In genomic region chr7:100126931-100127865, GRCh38 we compare ENCODE assay signal across 1 cellular context.
TF ChIP-seq lines count a peak whose summit lies in the region.

TSS of gene MBLAC1 (plus strand) at chr7:100126967. CDS start at chr7:100127396, 429 bp downstream.

TF ChIP-seq in HepG2, 621 proteins besides CTCF, POLR2A, EP300 and RAD21 (continued from another document and continues in another):
- TF ChIP-seq ZNF784 (CRISPR knock-in tag; IDR thresholded peaks at IDR 0.05; ENCODE audit: borderline replicate concordance) (0 out of 2 replicates have a peak, but pooled peaks have one; percentile 16), ZBTB40 (IDR thresholded peaks at IDR 0.05) (no peak), ZBTB40 (CRISPR knock-in tag; IDR thresholded peaks at IDR 0.05) (peak; percentile 17), AGO2 (optimal IDR thresholded peaks at IDR 0.05; ENCODE audit: low read depth, low read length) (no peak), HNF1B (CRISPR knock-in tag; IDR thresholded peaks at IDR 0.05) (no peak), ZBTB44 (CRISPR knock-in tag; IDR thresholded peaks at IDR 0.05) (no peak), MXD3 (CRISPR knock-in tag; IDR thresholded peaks at IDR 0.05) (no peak), ZFAT (CRISPR knock-in tag; conservative IDR thresholded peaks at IDR 0.05) (no peak), BATF2 (CRISPR knock-in tag; IDR thresholded peaks at IDR 0.05) (peak; percentile 72), YEATS2 (CRISPR knock-in tag; IDR thresholded peaks at IDR 0.05; ENCODE audit: borderline replicate concordance) (peak; percentile 59; the same call in 1 of the 2 replicates), RFX3 (CRISPR knock-in tag; IDR thresholded peaks at IDR 0.05) (no peak), ZSCAN29 (CRISPR knock-in tag; conservative IDR thresholded peaks at IDR 0.05) (no peak), CEBPG (CRISPR knock-in tag; IDR thresholded peaks at IDR 0.05) (0 out of 2 replicates have a peak, but pooled peaks have one; percentile 10), IRX3 (CRISPR knock-in tag; IDR thresholded peaks at IDR 0.05; ENCODE audit: borderline replicate concordance, low read depth) (no peak), NFATC3 (CRISPR knock-in tag; IDR thresholded peaks at IDR 0.05) (0 out of 2 replicates have a peak, but pooled peaks have one; percentile 47), TFDP1 (CRISPR knock-in tag; IDR thresholded peaks at IDR 0.05; ENCODE audit: borderline replicate concordance) (peak; percentile 57), ZNF224 (CRISPR knock-in tag; IDR thresholded peaks at IDR 0.05) (no peak), REPIN1 (CRISPR knock-in tag; IDR thresholded peaks at IDR 0.05; ENCODE audit: borderline replicate concordance, low read depth) (peak; percentile 70; the same call in 1 of the 2 replicates), USF2 (IDR thresholded peaks at IDR 0.05; ENCODE audit: low read depth, low read length) (no peak), USF2 (CRISPR knock-in tag; IDR thresholded peaks at IDR 0.05; ENCODE audit: borderline replicate concordance) (no peak; the same call in 1 of the 2 replicates), RBFOX2 (IDR thresholded peaks at IDR 0.05; ENCODE audit: low read depth, low read length) (peak; percentile 80), BRD4 (CRISPR knock-in tag; IDR thresholded peaks at IDR 0.05) (peak; percentile 61), CHD2 (IDR thresholded peaks at IDR 0.05; ENCODE audit: low read depth, low read length) (0 out of 2 replicates have a peak, but pooled peaks have one; percentile 44), CHD4 (IDR thresholded peaks at IDR 0.05; ENCODE audit: borderline replicate concordance, low read length) (no peak), TAF15 (IDR thresholded peaks at IDR 0.05; ENCODE audit: low read depth, low read length, poor library complexity, severe bottlenecking) (peak; percentile 83), AKNA (CRISPR knock-in tag; IDR thresholded peaks at IDR 0.05; ENCODE audit: borderline replicate concordance) (no peak), TEAD3 (CRISPR knock-in tag; optimal IDR thresholded peaks at IDR 0.05; ENCODE audit: borderline replicate concordance) (peak; percentile 29)
